In the genomic region with DNA sequence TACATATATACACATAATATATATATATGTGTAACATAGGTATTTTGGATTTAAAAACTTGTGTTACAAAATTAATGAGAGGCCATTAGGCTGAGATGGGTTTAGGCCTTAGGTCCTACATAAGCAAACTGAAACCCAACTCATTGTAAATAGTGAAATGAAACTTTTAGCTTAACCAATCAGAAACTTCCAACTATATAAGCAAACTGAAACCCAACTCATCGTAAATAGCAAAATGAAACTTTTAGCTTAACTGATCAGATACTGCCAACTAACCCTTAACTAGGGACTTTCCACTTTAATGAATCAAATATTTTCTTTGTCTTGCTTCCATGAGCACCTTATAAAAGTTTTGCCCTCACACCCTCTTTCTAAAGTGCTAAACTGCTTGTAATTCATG, we compare ENCODE assay signal across 9 cellular contexts. TPM values are rescaled to one million over a fixed set of nuclear protein-coding genes. Genes with fewer than 3 reads are reported as not detected.
DNase-seq lines count a peak whose midpoint lies in the region; ATAC-seq and TF ChIP-seq lines count a peak whose summit lies in the region.
"Had no signal": no experiment of that assay in that cellular context is flagged by ENCODE, and none has a peak within 500 bp of the region (broad histone marks: within the 10 kb centered on the region; RNA-seq: fewer than 3 reads in every experiment).

No MANE protein-coding gene starts in this region.

- H3K4me3 Mint-ChIP-seq in activated T-cell treated with anti-CD3 and anti-CD28 coated beads, Interleukin-2, amount 50 U/mL, for 4 hours = no peak overlapping the region
- no peak overlapping the region for H3K4me3 Mint-ChIP-seq in activated T-cell treated with anti-CD3 and anti-CD28 coated beads, Interleukin-2, amount 50 U/mL, for 24 hours
- H3K4me3 Mint-ChIP-seq: neural progenitor cell had no signal

- H3K36me3 Mint-ChIP-seq in activated T-cell treated with anti-CD3 and anti-CD28 coated beads, Interleukin-2, amount 50 U/mL, for 4 hours (ENCODE audit: insufficient read depth) = peaks cover 2% of the 10 kb centered on the region
- H3K36me3 Mint-ChIP-seq in activated T-cell treated with anti-CD3 and anti-CD28 coated beads, Interleukin-2, amount 50 U/mL, for 24 hours (ENCODE audit: low read depth) = no peaks in the 10 kb centered on the region
- H3K36me3 Mint-ChIP-seq: neural progenitor cell had no signal

- H3K27ac Mint-ChIP-seq in activated T-cell treated with anti-CD3 and anti-CD28 coated beads, Interleukin-2, amount 50 U/mL, for 24 hours = no peak overlapping the region
- H3K27ac Mint-ChIP-seq: neural progenitor cell had no signal

- H3K9me2 ChIP-seq in MM.1S (replicated peaks; ENCODE audit: insufficient read depth, low read length) = no peaks in the 10 kb centered on the region

- peak overlapping the region; percentile 64 for H3K4me2 ChIP-seq in MM.1S (ENCODE audit: low read depth, low read length)
- H3K4me2 ChIP-seq: neural progenitor cell had no signal

- no peak for DNase-seq in activated T-cell treated with anti-CD3 and anti-CD28 coated beads, Interleukin-2, amount 50 U/mL, for 4 hours
- DNase-seq in activated T-cell treated with anti-CD3 and anti-CD28 coated beads for 4 hours (no peak), MM.1S (peak; percentile 98), KBM-7 (no peak), caudate nucleus (lab: John Stamatoyannopoulos, UW) (no peak)
- no peak for DNase-seq in stimulated activated naive CD8-positive, alpha-beta T cell treated with anti-CD3 and anti-CD28 coated beads, Interleukin-15, Interleukin-2, amounts not matched to agents 100 U/mL and 50 U/mL, for 24 hours
- DNase-seq in activated T-cell treated with anti-CD3 and anti-CD28 coated beads, Interleukin-2, amount 50 U/mL, for 24 hours = no peak

- H3K4me1 Mint-ChIP-seq in activated T-cell treated with anti-CD3 and anti-CD28 coated beads, Interleukin-2, amount 50 U/mL, for 4 hours (ENCODE audit: low read depth) = peaks cover 12% of the 10 kb centered on the region
- peaks cover 11% of the 10 kb centered on the region for H3K4me1 Mint-ChIP-seq in activated T-cell treated with anti-CD3 and anti-CD28 coated beads, Interleukin-2, amount 50 U/mL, for 24 hours (ENCODE audit: low read depth)
- H3K4me1 Mint-ChIP-seq: neural progenitor cell had no signal

- H3K27ac ChIP-seq in MM.1S (ENCODE audit: low read length) (peak overlapping the region; percentile 81), caudate nucleus (ENCODE audit: low read depth, low read length) (no peak overlapping the region)
- H3K27ac ChIP-seq: neural progenitor cell had no signal

- H3K4me3 ChIP-seq in MM.1S (ENCODE audit: low read length) = no peak overlapping the region
- H3K4me3 ChIP-seq: neural progenitor cell had no signal

- no peak for TF ChIP-seq CTCF in MM.1S (IDR thresholded peaks at IDR 0.05; ENCODE audit: low read length)

- H3K9me3 ChIP-seq in MM.1S (replicated peaks; ENCODE audit: insufficient read depth, low read length) = no peaks in the 10 kb centered on the region

- H3K27me3 Mint-ChIP-seq in activated T-cell treated with anti-CD3 and anti-CD28 coated beads, Interleukin-2, amount 50 U/mL, for 4 hours (ENCODE audit: low read depth) = no peaks in the 10 kb centered on the region
- no peaks in the 10 kb centered on the region for H3K27me3 Mint-ChIP-seq in activated T-cell treated with anti-CD3 and anti-CD28 coated beads, Interleukin-2, amount 50 U/mL, for 24 hours

- peak overlapping the region; percentile 12; the same call in 1 of the 2 replicates for H3K9ac ChIP-seq in MM.1S (ENCODE audit: low read length)
- H3K9ac ChIP-seq: neural progenitor cell had no signal

- no peaks in the 10 kb centered on the region for H3K79me2 ChIP-seq in MM.1S (ENCODE audit: low read length)

- H3K9me3 Mint-ChIP-seq in activated T-cell treated with anti-CD3 and anti-CD28 coated beads, Interleukin-2, amount 50 U/mL, for 4 hours = peaks cover 31% of the 10 kb centered on the region
- H3K9me3 Mint-ChIP-seq in activated T-cell treated with anti-CD3 and anti-CD28 coated beads, Interleukin-2, amount 50 U/mL, for 24 hours = peaks cover 14% of the 10 kb centered on the region
- H3K9me3 Mint-ChIP-seq: neural progenitor cell had no signal

- no peaks in the 10 kb centered on the region for H3K36me3 ChIP-seq in MM.1S (replicated peaks; ENCODE audit: insufficient read depth, low read length)
- H3K36me3 ChIP-seq: neural progenitor cell had no signal

- no peaks in the 10 kb centered on the region for H3K27me3 ChIP-seq in MM.1S (replicated peaks; ENCODE audit: insufficient read depth, low read length)

- H3F3A ChIP-seq in MM.1S (ENCODE audit: insufficient read depth, low read length) = peaks cover 18% of the 10 kb centered on the region

- in situ Hi-C loops in KBM-7 (cut with MboI; ENCODE audit: low pct_unique_long_range_greater_than_20kb, low sequenced_read_pairs) = no loop called here

- no peak overlapping the region; the same call in 1 of the 2 replicates for H2AFZ ChIP-seq in MM.1S (ENCODE audit: low read length)
- H2AFZ ChIP-seq: neural progenitor cell had no signal

- no peaks in the 10 kb centered on the region for H4K20me1 ChIP-seq in MM.1S (ENCODE audit: insufficient read depth, low read length)

- peak; percentile 65 to 73 for ATAC-seq in activated T-cell treated with anti-CD3 and anti-CD28 coated beads, Interleukin-2, amount 50 U/mL, for 4 hours
- ATAC-seq in HG02763 (IDR thresholded peaks at IDR 0.05; ENCODE audit: unreplicated experiment) = peak; percentile 97
- peak; percentile 59 for ATAC-seq in stimulated activated naive CD8-positive, alpha-beta T cell treated with anti-CD3 and anti-CD28 coated beads, Interleukin-15, Interleukin-2, amounts not matched to agents 100 U/mL and 50 U/mL, for 24 hours

- peaks cover 24% of the 10 kb centered on the region for H3K4me1 ChIP-seq in MM.1S (ENCODE audit: low read length)
- H3K4me1 ChIP-seq: neural progenitor cell had no signal

RNA-seq across cellular contexts. Expression of gene SAMD9L, which starts 17.3 kb away (rescaled TPM):
- 1 to 10 TPM; 3.3 to 8.1 (median 4.1) TPM for total RNA-seq in activated T-cell treated with anti-CD3 and anti-CD28 coated beads, Interleukin-2, amount 50 U/mL, for 4 hours

RNA-seq across cellular contexts. Expression of gene SAMD9, which starts 47.7 kb away (rescaled TPM):
- total RNA-seq in activated T-cell treated with anti-CD3 and anti-CD28 coated beads, Interleukin-2, amount 50 U/mL, for 4 hours = 1 to 10 TPM; 1.8 to 2.5 (median 2.1) TPM
